Comparison of ENCODE assay signal across 19 cellular contexts in the genomic region with DNA sequence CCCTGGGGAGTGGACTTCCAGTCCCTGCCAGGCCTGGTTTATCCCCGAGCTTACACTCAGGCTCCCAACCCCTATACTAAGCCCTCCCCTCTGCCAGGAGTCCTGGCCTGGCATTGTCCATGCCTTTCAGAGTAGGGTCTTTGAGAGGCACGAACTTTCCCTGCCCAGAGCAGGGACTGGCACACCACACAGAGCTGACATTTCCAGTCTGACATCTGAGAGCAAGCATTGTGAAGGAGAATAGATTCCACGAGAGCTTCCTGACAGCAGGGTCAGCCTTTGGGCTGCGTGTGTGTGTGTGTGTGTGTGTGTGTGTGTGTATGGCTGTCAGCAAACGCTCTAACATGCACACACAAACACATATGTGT. TPM values are rescaled to one million over a fixed set of nuclear protein-coding genes. Genes with fewer than 3 reads are reported as not detected.
DNase-seq lines count a peak whose midpoint lies in the region; ATAC-seq, FAIRE-seq and TF ChIP-seq lines count a peak whose summit lies in the region.
"Had no signal": no experiment of that assay in that cellular context is flagged by ENCODE, and none has a peak within 500 bp of the region (broad histone marks: within the 10 kb centered on the region; RNA-seq: fewer than 3 reads in every experiment).

No MANE protein-coding gene starts in this region.

- H3K4me1 Mint-ChIP-seq in HFFc6 (ENCODE audit: low read depth) (peaks cover 8% of the 10 kb centered on the region), astrocyte (ENCODE audit: low read depth, unreplicated experiment) (peaks cover 45% of the 10 kb centered on the region), glutamatergic neuron (ENCODE audit: low read depth, unreplicated experiment) (peaks cover 28% of the 10 kb centered on the region)
- H3K4me1 Mint-ChIP-seq: activated CD8-positive, alpha-beta memory T cell treated with anti-CD3 and anti-CD28 coated beads, Interleukin-2, amount 10 ng/mL, durations not matched to agents 7 days and 5 days; CD8-positive, alpha-beta memory T cell had no signal

- no peaks in the 10 kb centered on the region for H3K9me3 Mint-ChIP-seq in HFFc6
- no peaks in the 10 kb centered on the region for H3K9me3 Mint-ChIP-seq in astrocyte (ENCODE audit: unreplicated experiment)
- H3K9me3 Mint-ChIP-seq in glutamatergic neuron (ENCODE audit: unreplicated experiment) = no peaks in the 10 kb centered on the region
- H3K9me3 Mint-ChIP-seq: activated B cell treated with CpG ODN at 0.5 μM for 24 hours; nephron; T-helper 1 cell treated with Interleukin-12 subunit alpha and Interleukin-12 subunit beta and Interleukin-4 antibody, amounts not matched to agents 30 μg/mL and 1 μg/mL, for 36 hours; type B pancreatic cell had no signal

- H3K79me2 ChIP-seq in astrocyte (ENCODE audit: insufficient read depth, low read length) = no peaks in the 10 kb centered on the region

- intact Hi-C loops in sciatic nerve (cut with DNase I) = no loop called here

- H3K9ac ChIP-seq in astrocyte (ENCODE audit: low read length) = no peak overlapping the region

- no peaks in the 10 kb centered on the region for H3K27me3 ChIP-seq in astrocyte (ENCODE audit: insufficient read depth, low read length)
- H3K27me3 ChIP-seq: right lobe of liver had no signal

- H3K27ac Mint-ChIP-seq in HFFc6 = peak overlapping the region; percentile 88
- peak overlapping the region; percentile 70 for H3K27ac Mint-ChIP-seq in astrocyte (ENCODE audit: unreplicated experiment)
- peak overlapping the region; percentile 86 for H3K27ac Mint-ChIP-seq in glutamatergic neuron (ENCODE audit: unreplicated experiment)
- H3K27ac Mint-ChIP-seq: activated B cell treated with CpG ODN at 0.5 μM for 24 hours; activated CD8-positive, alpha-beta memory T cell treated with anti-CD3 and anti-CD28 coated beads, Interleukin-2, amount 10 ng/mL, durations not matched to agents 7 days and 5 days; T-helper 1 cell treated with Interleukin-12 subunit alpha and Interleukin-12 subunit beta and Interleukin-4 antibody, amounts not matched to agents 30 μg/mL and 1 μg/mL, for 36 hours; type B pancreatic cell had no signal

- H3K9me3 ChIP-seq in astrocyte (ENCODE audit: insufficient read depth, low read depth, low read length) = no peaks in the 10 kb centered on the region
- H3K9me3 ChIP-seq: right lobe of liver had no signal

- peak overlapping the region; percentile 5 for H3K27ac ChIP-seq in astrocyte (ENCODE audit: low read depth, low read length)
- H3K27ac ChIP-seq: right lobe of liver had no signal

- no peak for FAIRE-seq in astrocyte (lab: Jason Lieb, UNC)

- peak overlapping the region; percentile 80 for H3K4me2 ChIP-seq in astrocyte (ENCODE audit: low read length)

- H3K36me3 ChIP-seq in astrocyte (ENCODE audit: insufficient read depth, low read length) = no peaks in the 10 kb centered on the region
- H3K36me3 ChIP-seq: right lobe of liver had no signal

- ATAC-seq in sciatic nerve = peak; percentile 5
- ATAC-seq: activated CD8-positive, alpha-beta memory T cell treated with anti-CD3 and anti-CD28 coated beads, Interleukin-2, amount 10 ng/mL, durations not matched to agents 7 days and 5 days had no signal

- DNase-seq in HFFc6 (no peak), astrocyte (ENCODE audit: low read depth) (no peak), glutamatergic neuron (no peak), sciatic nerve (ENCODE audit: low spot score) (no peak), NCI-H146 treated with DMSO at 0.1 percent for 48 hours (lab: John Stamatoyannopoulos, UW; ENCODE audit: unreplicated experiment) (no peak), activated T-cell treated with anti-CD3 and anti-CD28 coated beads for 4 hours (no peak), DMS 273 (lab: John Stamatoyannopoulos, UW; ENCODE audit: unreplicated experiment) (no peak)
- no peak for DNase-seq in activated CD4-positive, alpha-beta T cell treated with anti-CD3 and anti-CD28 coated beads for 48 hours
- DNase-seq: activated B cell treated with CpG ODN at 0.5 μM for 24 hours; activated CD8-positive, alpha-beta memory T cell treated with anti-CD3 and anti-CD28 coated beads, Interleukin-2, amount 10 ng/mL, durations not matched to agents 7 days and 5 days; CD8-positive, alpha-beta memory T cell; left ventricle myocardium superior; NCI-H1048; right lobe of liver; stimulated activated CD4-positive, alpha-beta T cell treated with anti-CD3 and anti-CD28 coated beads, Interleukin-4, amount 100 ng/mL, for 24 hours had no signal

- H3K27me3 Mint-ChIP-seq in HFFc6 (ENCODE audit: insufficient read depth) (peaks cover 16% of the 10 kb centered on the region), astrocyte (ENCODE audit: low read depth, unreplicated experiment) (no peaks in the 10 kb centered on the region), glutamatergic neuron (ENCODE audit: unreplicated experiment) (peaks cover 5% of the 10 kb centered on the region)

- H3K4me3 ChIP-seq in astrocyte (ENCODE audit: insufficient read depth, low read depth, low read length) = no peak overlapping the region
- H3K4me3 ChIP-seq: right lobe of liver had no signal

- H3K4me1 ChIP-seq in astrocyte (ENCODE audit: insufficient read depth, low read length) = peaks cover 27% of the 10 kb centered on the region

- H3K36me3 Mint-ChIP-seq in HFFc6 (ENCODE audit: low read depth) (no peaks in the 10 kb centered on the region), astrocyte (ENCODE audit: low read depth, unreplicated experiment) (no peaks in the 10 kb centered on the region), glutamatergic neuron (ENCODE audit: unreplicated experiment) (no peaks in the 10 kb centered on the region)
- H3K36me3 Mint-ChIP-seq: activated CD8-positive, alpha-beta memory T cell treated with anti-CD3 and anti-CD28 coated beads, Interleukin-2, amount 10 ng/mL, durations not matched to agents 7 days and 5 days; CD8-positive, alpha-beta memory T cell; type B pancreatic cell had no signal

- H3K4me3 Mint-ChIP-seq in HFFc6 (peak overlapping the region; percentile 72; the same call in 1 of the 2 replicates), astrocyte (ENCODE audit: unreplicated experiment) (no peak overlapping the region), glutamatergic neuron (ENCODE audit: unreplicated experiment) (peak overlapping the region; percentile 79)
- H3K4me3 Mint-ChIP-seq: activated B cell treated with CpG ODN at 0.5 μM for 24 hours; activated CD8-positive, alpha-beta memory T cell treated with anti-CD3 and anti-CD28 coated beads, Interleukin-2, amount 10 ng/mL, durations not matched to agents 7 days and 5 days; CD8-positive, alpha-beta memory T cell; nephron; T-helper 1 cell treated with Interleukin-12 subunit alpha and Interleukin-12 subunit beta and Interleukin-4 antibody, amounts not matched to agents 30 μg/mL and 1 μg/mL, for 36 hours had no signal

- H2AFZ ChIP-seq in astrocyte (ENCODE audit: low read depth, low read length) = no peak overlapping the region

- TF ChIP-seq CTCF in HFFc6 (IDR thresholded peaks at IDR 0.05) (no peak), astrocyte (IDR thresholded peaks at IDR 0.05; ENCODE audit: insufficient read depth, low read depth, low read length) (no peak), glutamatergic neuron (IDR thresholded peaks at IDR 0.05; ENCODE audit: partially characterized antibody, unreplicated experiment) (no peak)

- H4K20me1 ChIP-seq in astrocyte (ENCODE audit: insufficient read depth, low read length) = no peaks in the 10 kb centered on the region

RNA-seq across cellular contexts. Expression of gene LAPTM5, which starts 59.5 kb away (rescaled TPM):
- under 1 TPM; 0.38 to 0.81 (median 0.63) TPM for total RNA-seq in HFFc6 (2021; fragmentation: NEBNext Ultra II Directional; extraction: Animal tissue kit (Norgen Biotek cat#: 25700))
- 0.77 and 0.89 TPM in 2 replicates for total RNA-seq in astrocyte
- total RNA-seq in glutamatergic neuron (ENCODE audit: unreplicated experiment) = 0.56 TPM
- total RNA-seq in sciatic nerve = 65.0 TPM
- total RNA-seq: G401 had no signal

Comparison
In these comparisons a context has a peak if more than half of its experiments do, and no peak if none do; other contexts are left out.
1. RNA of gene LAPTM5, which starts 59.5 kb away (total RNA-seq): 65.0 TPM in sciatic nerve (single experiment); 0.77 to 0.89 TPM in astrocyte, 0.38 to 0.81 TPM in HFFc6 and 0.56 TPM in glutamatergic neuron (single experiment); every median in the first group is over 10 times any median in the second.
2. Peak in every context shown above with its lines, with median percentiles within 50 percentile points of each other: H3K27ac Mint-ChIP-seq.